12 cellular contexts compared by ENCODE assay signal in genomic region chr16:27642753-27643152, GRCh38.
DNase-seq lines count a peak whose midpoint lies in the region; ATAC-seq, FAIRE-seq and TF ChIP-seq lines count a peak whose summit lies in the region.
"Had no signal": no experiment of that assay in that cellular context is flagged by ENCODE, and none has a peak within 500 bp of the region (broad histone marks: within the 10 kb centered on the region; RNA-seq: fewer than 3 reads in every experiment).

No MANE protein-coding gene starts in this region.

- H3K27ac Mint-ChIP-seq in type B pancreatic cell, result no peak overlapping the region

- TF ChIP-seq EP300 in HepG2 (IDR thresholded peaks at IDR 0.05; ENCODE audit: low read depth in 2 of 2, low read length in 2 of 2) (no peak), HepG2 (CRISPR knock-in tag; IDR thresholded peaks at IDR 0.05; ENCODE audit: borderline replicate concordance) (no peak)

- no peaks in the 10 kb centered on the region for H3K27me3 Mint-ChIP-seq in type B pancreatic cell

- no peak overlapping the region for H3K9ac ChIP-seq in HepG2 (ENCODE audit: insufficient read depth, low read depth, low read length)

- H3K9me3 Mint-ChIP-seq in type B pancreatic cell, result no peaks in the 10 kb centered on the region

- no peak overlapping the region for H3K4me2 ChIP-seq in HepG2 (ENCODE audit: low read depth, low read length)

- H3K27me3 ChIP-seq in HepG2 (ENCODE audit: control insufficient read depth in 1 of 2, insufficient read depth in 2 of 2, low read length in 2 of 2) (no peaks in the 10 kb centered on the region), right lobe of liver (no peaks in the 10 kb centered on the region)
- H3K27me3 ChIP-seq: uterus had no signal

- H3K4me1 ChIP-seq in HepG2 (ENCODE audit: insufficient read depth, low read length) (no peaks in the 10 kb centered on the region), right lobe of liver (no peaks in the 10 kb centered on the region)
- H3K4me1 ChIP-seq: uterus had no signal

- BruUV-seq in HepG2 (replicated peaks; lab: Mats Ljungman, UMichigan), result no TSS peak

- H2AFZ ChIP-seq in HepG2 (ENCODE audit: low read length), result no peak overlapping the region

- 74% methylated on average over 4 of the region's 4 CpGs for WGBS in HepG2 (ENCODE audit: low lambda C conversion rate)
- WGBS in right lobe of liver (ENCODE audit: insufficient coverage, low coverage, low lambda C conversion rate, missing lambda C conversion rate), result 68% methylated on average over 4 of the region's 4 CpGs

- TF ChIP-seq CTCF in HepG2 (CRISPR knock-in tag; IDR thresholded peaks at IDR 0.05), result peak; percentile 61
- peak in 1 of 4 donors; percentile 14 for TF ChIP-seq CTCF in right lobe of liver (IDR thresholded peaks at IDR 0.05)
- peak; percentile 61 for TF ChIP-seq CTCF in type B pancreatic cell (conservative IDR thresholded peaks at IDR 0.05)

- no peaks in the 10 kb centered on the region for H3K36me3 ChIP-seq in HepG2 (replicated peaks in 1 of 2; ENCODE audit: control insufficient read depth in 1 of 2, insufficient read depth in 2 of 2, low read length in 2 of 2)
- no peaks in the 10 kb centered on the region for H3K36me3 ChIP-seq in right lobe of liver
- H3K36me3 ChIP-seq: uterus had no signal

- no peak overlapping the region for H3K27ac ChIP-seq in HepG2 (ENCODE audit: extremely low read length, insufficient read depth, low read length)
- H3K27ac ChIP-seq in right lobe of liver, result no peak overlapping the region
- H3K27ac ChIP-seq: skin epidermis, uterus had no signal

- H3K4me3 Mint-ChIP-seq in type B pancreatic cell, result no peak overlapping the region

- POLR2A ChIA-PET in HepG2 (lab: Yijun Ruan, JAX), result no interaction called here

- H4K20me1 ChIP-seq in HepG2 (ENCODE audit: insufficient read depth, low read length), result no peaks in the 10 kb centered on the region

- H3K36me3 Mint-ChIP-seq in type B pancreatic cell, result peaks cover 9% of the 10 kb centered on the region

- TF ChIP-seq RAD21 in HepG2 (CRISPR knock-in tag; IDR thresholded peaks at IDR 0.05), result no peak

- TF ChIP-seq POLR2A in HepG2 (IDR thresholded peaks at IDR 0.05; ENCODE audit: insufficient read depth in 1 of 2, low read depth in 2 of 2, low read length in 2 of 2) (no peak), right lobe of liver (IDR thresholded peaks at IDR 0.05) (no peak), erythroblast (IDR thresholded peaks at IDR 0.05; ENCODE audit: low read length) (no peak)

- DNase-seq in HepG2 (ENCODE audit: low spot score) (peak; percentile 35), right lobe of liver (no peak), NCI-H82 treated with DMSO at 0.1 percent for 48 hours (lab: John Stamatoyannopoulos, UW; ENCODE audit: unreplicated experiment) (peak; percentile 19), erythroblast (lab: John Stamatoyannopoulos, UW) (peak; percentile 10 to 38), type B pancreatic cell (ENCODE audit: extremely low spot score, unreplicated experiment) (no peak), GM19239 (ENCODE audit: insufficient read length, low spot score) (no peak)
- no peak for DNase-seq in stimulated activated naive CD4-positive, alpha-beta T cell treated with Interleukin-2 at 50 U/mL for 16 hours (lab: John Stamatoyannopoulos, UW)
- DNase-seq: NCI-H2029, uterus had no signal

- H3K79me2 ChIP-seq in HepG2 (ENCODE audit: insufficient read depth, low read length), result no peaks in the 10 kb centered on the region

- FAIRE-seq in HepG2 (lab: Jason Lieb, UNC), result peak; percentile 32
- FAIRE-seq in GM19239 (lab: Jason Lieb, UNC), result no peak
- FAIRE-seq: G401.6 had no signal

- H3K4me3 ChIP-seq in HepG2 (replicated peaks in 1 of 3; ENCODE audit: insufficient read depth in 1 of 3, low read depth in 2 of 3, low read length in 3 of 3) (no peak overlapping the region), right lobe of liver (no peak overlapping the region)
- H3K4me3 ChIP-seq: skin epidermis, uterus had no signal

- ATAC-seq in HepG2 (peak; percentile 29; the same call in 1 of the 3 replicates), right lobe of liver (no peak), HG03095 (IDR thresholded peaks at IDR 0.05; ENCODE audit: unreplicated experiment) (no peak)

- in situ Hi-C loops in HepG2 (cut with HindIII; ENCODE audit: extremely low pct_ligation_motif_present, low pct_unique_long_range_greater_than_20kb), result no loop called here

- H3K4me1 Mint-ChIP-seq in type B pancreatic cell (ENCODE audit: unreplicated experiment), result peaks cover 28% of the 10 kb centered on the region

- H3K9me3 ChIP-seq in HepG2 (ENCODE audit: low read length) (no peaks in the 10 kb centered on the region), right lobe of liver (no peaks in the 10 kb centered on the region)
- H3K9me3 ChIP-seq: uterus had no signal

- CTCF ChIA-PET in HepG2 (lab: Yijun Ruan, JAX; ENCODE audit: low intra/inter-chr PET ratio, low total read pairs), result no interaction called here

- intact Hi-C loops in HepG2 (cut with micrococcal nuclease; ENCODE audit: unreplicated experiment) (no loop called here), right lobe of liver (cut with DNase I) (no loop called here)

TF ChIP-seq in HepG2, 621 proteins besides CTCF, POLR2A, EP300 and RAD21:
- TF ChIP-seq STAG1 (CRISPR knock-in tag; IDR thresholded peaks at IDR 0.05) (peak; percentile 57), NRL (CRISPR knock-in tag; IDR thresholded peaks at IDR 0.05; ENCODE audit: borderline replicate concordance) (no peak)
TF ChIP-seq in HepG2: peak in this region for 1.

Comparison
In these comparisons a context has a peak if more than half of its experiments do, and no peak if none do; other contexts are left out.
1. DNase-seq: peak in HepG2 (single experiment), NCI-H82 treated with DMSO at 0.1 percent for 48 hours (single experiment) and erythroblast (2 of 2); none in right lobe of liver (0 of 3), type B pancreatic cell (single experiment), GM19239 (single experiment) and stimulated activated naive CD4-positive, alpha-beta T cell treated with Interleukin-2 at 50 U/mL for 16 hours (single experiment).